Comparison of ENCODE assay signal across 9 cellular contexts in the genomic region with DNA sequence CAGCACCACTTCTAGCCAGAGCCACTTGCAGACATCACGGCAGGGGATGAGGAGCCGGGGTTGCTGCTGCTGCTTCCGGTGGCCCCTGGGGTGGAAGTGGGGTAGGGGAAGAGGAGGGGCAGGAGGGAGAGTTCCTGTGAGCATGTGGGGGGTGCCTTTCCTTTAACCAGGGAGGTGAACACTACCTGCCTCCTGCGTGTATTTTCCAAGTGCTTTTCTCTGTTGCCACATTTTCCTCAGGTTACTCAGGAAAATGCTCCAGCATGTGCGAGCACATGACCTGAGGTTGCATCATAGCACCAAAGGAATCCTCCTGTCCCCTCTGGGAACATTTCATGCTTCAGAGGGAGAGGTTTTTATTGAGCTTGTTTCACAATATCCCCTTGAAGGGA. TPM values are rescaled to one million over a fixed set of nuclear protein-coding genes. Genes with fewer than 3 reads are reported as not detected.
DNase-seq lines count a peak whose midpoint lies in the region; ATAC-seq and FAIRE-seq lines count a peak whose summit lies in the region.
"Had no signal": no experiment of that assay in that cellular context is flagged by ENCODE, and none has a peak within 500 bp of the region (broad histone marks: within the 10 kb centered on the region; RNA-seq: fewer than 3 reads in every experiment).

No MANE protein-coding gene starts in this region.

- H3K9ac ChIP-seq in iPS-20b (ENCODE audit: low read depth, low read length): peak overlapping the region; percentile 55; the same call in 1 of the 2 replicates

- no peaks in the 10 kb centered on the region for H3K27me3 ChIP-seq in iPS-20b (ENCODE audit: insufficient read depth, low read length)

- H3K4me1 ChIP-seq in iPS-20b (ENCODE audit: insufficient read depth, low read length): peaks cover 24% of the 10 kb centered on the region

- no peaks in the 10 kb centered on the region for H3K9me3 Mint-ChIP-seq in activated naive CD8-positive, alpha-beta T cell treated with anti-CD3 and anti-CD28 coated beads, Interleukin-2, amount 10 ng/mL, durations not matched to agents 7 days and 5 days

- no peaks in the 10 kb centered on the region for H3K27me3 Mint-ChIP-seq in activated naive CD8-positive, alpha-beta T cell treated with anti-CD3 and anti-CD28 coated beads, Interleukin-2, amount 10 ng/mL, durations not matched to agents 7 days and 5 days

- no peak overlapping the region for H3K4me3 ChIP-seq in iPS-20b (ENCODE audit: low read length)

- DNase-seq in AG20443 (ENCODE audit: low spot score) (peak; percentile 81), RCC 7860 (ENCODE audit: low spot score) (peak; percentile 5), HT-29 (ENCODE audit: low spot score) (no peak), NCI-H1436 (lab: John Stamatoyannopoulos, UW) (no peak)
- DNase-seq in activated naive CD8-positive, alpha-beta T cell treated with anti-CD3 and anti-CD28 coated beads, Interleukin-2, amount 10 ng/mL, durations not matched to agents 7 days and 5 days: peak; percentile 70
- DNase-seq in stimulated activated CD8-positive, alpha-beta memory T cell treated with anti-CD3 and anti-CD28 coated beads, Interleukin-4, amount 100 ng/mL, for 48 hours: peak; percentile 65

- H3K27ac Mint-ChIP-seq in activated naive CD8-positive, alpha-beta T cell treated with anti-CD3 and anti-CD28 coated beads, Interleukin-2, amount 10 ng/mL, durations not matched to agents 7 days and 5 days: peak overlapping the region; percentile 98

- H3K4me1 Mint-ChIP-seq in activated naive CD8-positive, alpha-beta T cell treated with anti-CD3 and anti-CD28 coated beads, Interleukin-2, amount 10 ng/mL, durations not matched to agents 7 days and 5 days: peaks cover 23% of the 10 kb centered on the region

- ATAC-seq in activated naive CD8-positive, alpha-beta T cell treated with anti-CD3 and anti-CD28 coated beads, Interleukin-2, amount 10 ng/mL, durations not matched to agents 7 days and 5 days (ENCODE audit: low read depth): peak; percentile 98
- no peak for ATAC-seq in GM19397 (IDR thresholded peaks at IDR 0.05; ENCODE audit: unreplicated experiment)

- peak overlapping the region; percentile 71 for H3K27ac ChIP-seq in iPS-20b (ENCODE audit: low read length)

- no peaks in the 10 kb centered on the region for H3K9me3 ChIP-seq in iPS-20b (ENCODE audit: insufficient read depth, low read depth, low read length)

- peak overlapping the region; percentile 83 for H3K4me3 Mint-ChIP-seq in activated naive CD8-positive, alpha-beta T cell treated with anti-CD3 and anti-CD28 coated beads, Interleukin-2, amount 10 ng/mL, durations not matched to agents 7 days and 5 days

- POLR2A ChIA-PET in activated naive CD8-positive, alpha-beta T cell treated with anti-CD3 and anti-CD28 coated beads, Interleukin-2, amount 10 ng/mL, durations not matched to agents 7 days and 5 days (lab: Charles Lee): interaction anchor here (1.0 to 3.3 kb wide), 5 partner anchors 11 to 27 kb away, joined by 3 to 24 read pairs (median 10); a partner anchor contains a TSS

- H3K36me3 ChIP-seq in iPS-20b (ENCODE audit: insufficient read depth, low read depth, low read length): peaks cover 44% of the 10 kb centered on the region

- peaks cover 37% of the 10 kb centered on the region for H3K36me3 Mint-ChIP-seq in activated naive CD8-positive, alpha-beta T cell treated with anti-CD3 and anti-CD28 coated beads, Interleukin-2, amount 10 ng/mL, durations not matched to agents 7 days and 5 days

- no peak for FAIRE-seq in RCC 7860 (lab: Jason Lieb, UNC)
- FAIRE-seq: colon had no signal

RNA-seq across cellular contexts. Expression of a gene that starts 12.2 kb away (rescaled TPM):
- 10 to 100 TPM; 89.8 to 91.6 TPM for total RNA-seq in activated naive CD8-positive, alpha-beta T cell treated with anti-CD3 and anti-CD28 coated beads, Interleukin-2, amount 10 ng/mL, durations not matched to agents 7 days and 5 days
- total RNA-seq in HT-29 (2014; rRNA removed; shearing (Covaris generic)): 8.5 and 11.6 TPM in 2 replicates

Comparison
In these comparisons a context has a peak if more than half of its experiments do, and no peak if none do; other contexts are left out.
1. DNase-seq: peak in AG20443 (single experiment), RCC 7860 (single experiment), activated naive CD8-positive, alpha-beta T cell treated with anti-CD3 and anti-CD28 coated beads, Interleukin-2, amount 10 ng/mL, durations not matched to agents 7 days and 5 days (single experiment) and stimulated activated CD8-positive, alpha-beta memory T cell treated with anti-CD3 and anti-CD28 coated beads, Interleukin-4, amount 100 ng/mL, for 48 hours (single experiment); none in HT-29 (single experiment) and NCI-H1436 (single experiment).